Comparison of ENCODE assay signal across 7 cellular contexts in the genomic region with DNA sequence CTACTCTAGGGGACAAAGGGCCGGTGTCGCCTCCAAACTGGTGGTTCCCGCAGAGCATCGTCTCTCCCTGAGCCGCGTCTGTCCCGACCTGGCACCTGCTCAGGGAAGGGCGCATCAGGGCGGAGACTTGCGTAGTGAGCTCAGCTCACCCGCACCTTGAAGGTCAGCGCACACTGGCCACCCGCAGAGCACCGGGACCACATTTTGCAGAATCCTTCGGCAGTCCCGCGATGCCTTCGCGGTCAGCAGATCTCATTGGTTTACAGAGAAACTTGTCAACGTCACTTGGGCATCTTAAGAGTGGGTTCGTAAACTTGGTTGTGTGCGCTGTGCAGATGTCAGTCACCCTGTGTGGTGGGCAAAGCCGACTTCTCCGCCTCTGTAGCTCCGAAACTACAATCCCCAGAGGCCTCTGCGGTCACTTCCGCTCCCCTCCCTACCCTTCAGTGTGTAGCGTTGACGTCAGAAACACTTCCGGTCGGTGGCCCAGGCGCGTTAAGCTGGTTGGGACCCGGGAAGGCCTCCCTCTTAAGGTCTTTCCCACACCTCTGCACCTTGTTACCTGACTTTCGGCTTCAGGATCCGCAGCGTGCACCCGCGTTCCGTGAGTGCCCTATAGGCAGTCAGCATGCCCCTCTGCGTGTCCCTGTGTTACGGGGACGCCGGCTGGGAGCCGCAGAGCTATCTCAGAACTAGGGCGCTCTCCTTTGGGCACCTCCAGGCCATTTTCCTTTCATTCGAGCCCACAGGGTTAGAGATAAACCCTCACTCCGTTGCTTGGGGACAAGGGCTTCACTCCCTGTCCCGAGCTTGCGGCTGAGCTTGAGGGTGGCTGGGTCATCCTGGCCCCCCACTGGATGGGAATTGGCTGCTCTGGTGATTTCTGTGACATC. TPM values are rescaled to one million over a fixed set of nuclear protein-coding genes. Genes with fewer than 3 reads are reported as not detected.
A peak's percentile ranks its signal among the peaks of the same experiment; 100 is the strongest.
DNase-seq lines count a peak whose midpoint lies in the region; ATAC-seq, FAIRE-seq and TF ChIP-seq lines count a peak whose summit lies in the region.

No MANE protein-coding gene starts in this region.

- peaks cover 62% of the 10 kb centered on the region for H3K36me3 Mint-ChIP-seq in activated naive CD4-positive, alpha-beta T cell treated with anti-CD3 and anti-CD28 coated beads for 36 hours (ENCODE audit: low read depth)

- H3K27me3 Mint-ChIP-seq in activated naive CD4-positive, alpha-beta T cell treated with anti-CD3 and anti-CD28 coated beads for 36 hours (ENCODE audit: low read depth), result no peaks in the 10 kb centered on the region

- peaks cover 7% of the 10 kb centered on the region for H3K4me1 ChIP-seq in neuron (ENCODE audit: insufficient read depth, low read length)
- H3K4me1 ChIP-seq in stomach, result peaks cover 9 to 52% (median 29%) of the 10 kb centered on the region in 4 donors

- peaks cover 27% of the 10 kb centered on the region for H3K4me1 Mint-ChIP-seq in activated naive CD4-positive, alpha-beta T cell treated with anti-CD3 and anti-CD28 coated beads for 36 hours (ENCODE audit: low read depth)

- TF ChIP-seq CTCF in stomach (IDR thresholded peaks at IDR 0.05), result no peak

- H3K9me3 ChIP-seq in neuron (ENCODE audit: low read length), result peaks cover 27% of the 10 kb centered on the region
- H3K9me3 ChIP-seq in stomach, result no peaks in the 10 kb centered on the region

- TF ChIP-seq EP300 in stomach (IDR thresholded peaks at IDR 0.05), result no peak

- H3K4me3 Mint-ChIP-seq in activated naive CD4-positive, alpha-beta T cell treated with anti-CD3 and anti-CD28 coated beads for 36 hours, result peak overlapping the region; percentile 85

- no peaks in the 10 kb centered on the region for H3K27me3 ChIP-seq in neuron (ENCODE audit: insufficient read depth, low read length)
- H3K27me3 ChIP-seq in stomach, result no peaks in the 10 kb centered on the region

- TF ChIP-seq POLR2A in GM18526 (IDR thresholded peaks at IDR 0.05; ENCODE audit: extremely low read depth, insufficient read length), result peak; percentile 75
- TF ChIP-seq POLR2A in stomach (IDR thresholded peaks at IDR 0.05), result peak in 1 of 4 donors; percentile 38

- CTCF ChIA-PET in activated naive CD4-positive, alpha-beta T cell treated with anti-CD3 and anti-CD28 coated beads for 36 hours (lab: Charles Lee), result interaction anchor here (0.6 kb wide), 1 partner anchor 20 kb away, joined by 3 read pairs; no protein-coding TSS in a partner anchor

- H3K9me3 Mint-ChIP-seq in activated naive CD4-positive, alpha-beta T cell treated with anti-CD3 and anti-CD28 coated beads for 36 hours, result peaks cover 11% of the 10 kb centered on the region

- FAIRE-seq in frontal cortex (lab: Jason Lieb, UNC), result no peak

- peaks cover 28% of the 10 kb centered on the region for H3K36me3 ChIP-seq in neuron (ENCODE audit: insufficient read depth, low read length)
- peaks cover under 1 to 16% (median 10%) of the 10 kb centered on the region in 4 donors for H3K36me3 ChIP-seq in stomach

- intact Hi-C loops in activated naive CD4-positive, alpha-beta T cell treated with anti-CD3 and anti-CD28 coated beads for 36 hours (cut with micrococcal nuclease), result loop anchor here (1.0 to 2.0 kb wide), 4 partner anchors 17 to 260 kb away; partner anchors contain the start of genes ZNF527, ZNF540, ZNF569 and ZNF571
- intact Hi-C loops in stomach (cut with DNase I; ENCODE audit: low total_unique reads), result no loop called here

- DNase-seq in RPMI7951 (ENCODE audit: low read depth) (peak; percentile 91), frontal cortex (ENCODE audit: low spot score in 2 of 2) (peak; percentile 77 to 94), stomach (peak; percentile 94)
- peak; percentile 91 for DNase-seq in activated naive CD4-positive, alpha-beta T cell treated with anti-CD3 and anti-CD28 coated beads for 36 hours

- peak overlapping the region; percentile 87 for H3K4me3 ChIP-seq in neuron (ENCODE audit: low read length)
- H3K4me3 ChIP-seq in stomach, result peak overlapping the region; percentile 55 to 94 (median 74)

- WGBS in stomach, 5 donors, result 5 to 16% (median 7%) methylated on average over 42 to 50 of the region's 50 CpGs

- peak overlapping the region; percentile 77 for H3K27ac Mint-ChIP-seq in activated naive CD4-positive, alpha-beta T cell treated with anti-CD3 and anti-CD28 coated beads for 36 hours

- no peak overlapping the region for H2AFZ ChIP-seq in neuron (ENCODE audit: low read depth, low read length)

- peak overlapping the region; percentile 84 to 91 (median 88) for H3K27ac ChIP-seq in stomach

- ATAC-seq in HG03565 (IDR thresholded peaks at IDR 0.05; ENCODE audit: unreplicated experiment), result peak; percentile 91

RNA-seq across cellular contexts. Expression of gene ZNF527, which starts 36.5 kb away (rescaled TPM):
- 3.4 and 4.7 TPM in 2 replicates for total RNA-seq in RPMI7951 (2014; rRNA removed; shearing (Covaris generic))
- total RNA-seq in activated naive CD4-positive, alpha-beta T cell treated with anti-CD3 and anti-CD28 coated beads for 36 hours, result 1 to 10 TPM; 4.3 to 5.0 TPM
- total RNA-seq in frontal cortex (30.2 TPM), stomach (10 to 100 TPM in 1 of 5 donors, 1 to 10 TPM in 4; 2.7 to 20.6 (median 8.2) TPM)
- polyA plus RNA-seq in stomach, result 1 to 10 TPM; 2.3 to 3.2 (median 2.6) TPM

Comparison
In these comparisons a context has a peak if more than half of its experiments do, and no peak if none do; other contexts are left out.
1. Peak in every context shown above with its lines: DNase-seq, ATAC-seq, H3K4me3 ChIP-seq and H3K27ac ChIP-seq.